18 cellular contexts compared by ENCODE assay signal in the genomic region with DNA sequence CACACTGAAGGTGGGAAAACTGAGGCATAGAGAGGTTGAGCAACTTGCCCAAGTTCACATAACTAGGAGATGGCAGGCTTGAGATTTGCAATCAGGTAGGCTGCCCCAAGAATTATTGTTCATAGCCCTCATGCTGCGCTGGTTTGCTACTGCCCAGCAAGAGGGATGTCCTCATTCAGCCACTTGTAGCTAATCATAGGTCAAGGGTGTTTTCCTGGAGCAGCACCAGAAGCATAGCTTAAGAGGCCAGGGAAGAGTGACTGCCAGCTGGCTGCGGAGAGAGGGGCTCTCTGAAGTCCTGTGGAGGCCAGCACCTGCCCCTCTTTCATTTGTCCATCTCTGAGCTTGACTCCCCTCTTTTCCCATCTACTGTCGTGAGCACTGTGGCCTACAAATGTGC.
"Had no signal": no experiment of that assay in that cellular context is flagged by ENCODE, and none has a peak within 500 bp of the region (broad histone marks: within the 10 kb centered on the region; RNA-seq: fewer than 3 reads in every experiment).

No MANE protein-coding gene starts in this region.

- H3K9me3 ChIP-seq: prostate gland, sigmoid colon, suprapubic skin had no signal

- H3K36me3 Mint-ChIP-seq: activated naive CD4-positive, alpha-beta T cell treated with anti-CD3 and anti-CD28 coated beads, Interleukin-2, amount 50 U/mL, for 72 hours; brain; memory B cell had no signal

- H3K4me1 ChIP-seq: prostate gland, sigmoid colon, suprapubic skin had no signal

- ATAC-seq: activated naive CD4-positive, alpha-beta T cell treated with anti-CD3 and anti-CD28 coated beads, Interleukin-2, amount 50 U/mL, for 72 hours; stimulated activated naive CD8-positive, alpha-beta T cell treated with anti-CD3 and anti-CD28 coated beads, Interleukin-15, Interleukin-2, amounts not matched to agents 100 U/mL and 50 U/mL, for 24 hours; T-helper 17 cell had no signal

- H3K36me3 ChIP-seq: prostate gland, sigmoid colon, suprapubic skin had no signal

- DNase-seq: activated B cell treated with CpG ODN at 0.5 μM for 24 hours; activated CD4-positive, alpha-beta T cell treated with anti-CD3 and anti-CD28 coated beads, Interleukin-2, amount 50 U/mL, for 1 hour; activated effector memory CD4-positive, alpha-beta T cell treated with Interleukin-2 at 50 U/mL for 16 hours; activated T-cell treated with anti-CD3 and anti-CD28 coated beads, Interleukin-2, amount 50 U/mL, for 1 hour; amygdala; cerebellar nuclear complex; immature natural killer cell; occipital lobe; sigmoid colon; stimulated activated CD4-positive, alpha-beta T cell treated with anti-CD3 and anti-CD28 coated beads, Interleukin-2, amount 100 ng/mL, for 48 hours; stimulated activated naive CD8-positive, alpha-beta T cell treated with anti-CD3 and anti-CD28 coated beads, Interleukin-15, Interleukin-2, amounts not matched to agents 100 U/mL and 50 U/mL, for 24 hours; T-helper 17 cell had no signal

- H3K4me3 ChIP-seq: prostate gland, sigmoid colon, suprapubic skin had no signal

- H3K27ac ChIP-seq: prostate gland, sigmoid colon, suprapubic skin had no signal

- H3K9me3 Mint-ChIP-seq: activated B cell treated with CpG ODN at 0.5 μM for 24 hours; activated naive CD4-positive, alpha-beta T cell treated with anti-CD3 and anti-CD28 coated beads, Interleukin-2, amount 50 U/mL, for 72 hours; brain; immature natural killer cell; memory B cell; nephron had no signal

- H3K27ac Mint-ChIP-seq: activated B cell treated with CpG ODN at 0.5 μM for 24 hours; activated naive CD4-positive, alpha-beta T cell treated with anti-CD3 and anti-CD28 coated beads, Interleukin-2, amount 50 U/mL, for 72 hours; brain; immature natural killer cell; memory B cell; nephron; T-helper 17 cell had no signal

- H3K27me3 Mint-ChIP-seq: brain had no signal

- H3K27me3 ChIP-seq: sigmoid colon, suprapubic skin had no signal

- H3K4me1 Mint-ChIP-seq: activated B cell treated with CpG ODN at 0.5 μM for 24 hours, immature natural killer cell, nephron, T-helper 17 cell had no signal

- H3K4me3 Mint-ChIP-seq: activated B cell treated with CpG ODN at 0.5 μM for 24 hours, brain, immature natural killer cell, memory B cell, nephron, T-helper 17 cell had no signal
